In genomic region chr9:98848450-98849149, GRCh38 we compare ENCODE assay signal across 8 cellular contexts. TPM values are rescaled to one million over a fixed set of nuclear protein-coding genes. Genes with fewer than 3 reads are reported as not detected.
DNase-seq lines count a peak whose midpoint lies in the region; ATAC-seq and TF ChIP-seq lines count a peak whose summit lies in the region.

No MANE protein-coding gene starts in this region.

- peak; percentile 95 for TF ChIP-seq CTCF in GM06990 (IDR thresholded peaks at IDR 0.05; ENCODE audit: insufficient read depth, low read length, poor library complexity, severe bottlenecking)
- peak; percentile 94 for TF ChIP-seq CTCF in HFFc6 (IDR thresholded peaks at IDR 0.05)
- peak; percentile 76 to 94 for TF ChIP-seq CTCF in right atrium auricular region (IDR thresholded peaks at IDR 0.05)

- ATAC-seq in T-helper 17 cell: peak; percentile 92
- ATAC-seq in aorta (ENCODE audit: low FRiP score): peak; percentile 97

- DNase-seq in GM06990 (ENCODE audit: extremely low read depth, insufficient read length) (peak; percentile 23), HFFc6 (peak; percentile 79), NCI-H1105 treated with DMSO at 0.1 percent for 48 hours (lab: John Stamatoyannopoulos, UW) (peak; percentile 89), T-helper 17 cell (peak; percentile 37 to 59 (median 53)), amygdala (lab: John Stamatoyannopoulos, UW) (peak in 55 of 56 donors; percentile 35 to 93 (median 74)), right atrium auricular region (ENCODE audit: low spot score) (peak; percentile 93), aorta (peak; percentile 94 to 97)

- H3K4me1 Mint-ChIP-seq in HFFc6 (ENCODE audit: low read depth): peaks cover 33% of the 10 kb centered on the region
- peaks cover 7% of the 10 kb centered on the region for H3K4me1 Mint-ChIP-seq in T-helper 17 cell

- 5 to 6% methylated on average over 16 of the region's 16 CpGs for WGBS in aorta, 2 donors

- H3K9me3 ChIP-seq in T-helper 17 cell (ENCODE audit: control insufficient read depth, low read length, poor library complexity, severe bottlenecking) (no peaks in the 10 kb centered on the region), right atrium auricular region (no peaks in the 10 kb centered on the region), aorta (ENCODE audit: control insufficient read depth, low read length) (no peaks in the 10 kb centered on the region)

- H3K4me1 ChIP-seq in right atrium auricular region (peaks cover 0 to 4% of the 10 kb centered on the region in 2 donors), rectal smooth muscle tissue (ENCODE audit: control insufficient read depth, insufficient read depth, low read length) (peaks cover 9% of the 10 kb centered on the region), aorta (ENCODE audit: control insufficient read depth in 1 of 2, insufficient read depth in 2 of 2, low read length in 2 of 2) (no peaks in the 10 kb centered on the region)

- H3K27ac ChIP-seq in right atrium auricular region (peak overlapping the region; percentile 39 to 57), rectal smooth muscle tissue (ENCODE audit: low read depth, low read length) (peak overlapping the region; percentile 66), aorta (ENCODE audit: low read depth in 1 of 2, low read length in 2 of 2) (no peak overlapping the region)

- H3K36me3 ChIP-seq in GM06990 (ENCODE audit: control insufficient read depth, insufficient read depth, low read length) (no peaks in the 10 kb centered on the region), right atrium auricular region (no peaks in the 10 kb centered on the region), rectal smooth muscle tissue (ENCODE audit: control insufficient read depth, insufficient read depth, low read length) (peaks cover 3% of the 10 kb centered on the region), aorta (ENCODE audit: control insufficient read depth in 1 of 2, insufficient read depth in 2 of 2, low read length in 1 of 2) (no peaks in the 10 kb centered on the region)

- intact Hi-C loops in aorta (cut with DNase I): loop anchor here in 1 of 2 donors (2.0 kb wide), 1 partner anchor 150 kb away; no protein-coding TSS in a partner anchor

- no peaks in the 10 kb centered on the region for H3K9me3 Mint-ChIP-seq in HFFc6

- H3K27me3 ChIP-seq in GM06990 (replicated peaks; ENCODE audit: control insufficient read depth, insufficient read depth, low read length) (no peaks in the 10 kb centered on the region), right atrium auricular region (no peaks in the 10 kb centered on the region), rectal smooth muscle tissue (ENCODE audit: control insufficient read depth, insufficient read depth, low read length) (no peaks in the 10 kb centered on the region), aorta (ENCODE audit: control insufficient read depth in 1 of 2, insufficient read depth in 2 of 2, low read length in 1 of 2) (no peaks in the 10 kb centered on the region)

- H3K27me3 Mint-ChIP-seq in HFFc6 (ENCODE audit: insufficient read depth) (peaks cover 9% of the 10 kb centered on the region), T-helper 17 cell (no peaks in the 10 kb centered on the region)

- H3K9ac ChIP-seq in rectal smooth muscle tissue (ENCODE audit: low read length): no peak overlapping the region

- H3K36me3 Mint-ChIP-seq in HFFc6 (ENCODE audit: low read depth) (no peaks in the 10 kb centered on the region), T-helper 17 cell (ENCODE audit: low read depth) (peaks cover 2% of the 10 kb centered on the region)

- H3K4me3 Mint-ChIP-seq in HFFc6 (peak overlapping the region; percentile 88), T-helper 17 cell (no peak overlapping the region)

- no peak overlapping the region for H3K4me3 ChIP-seq in GM06990 (replicated peaks; ENCODE audit: low read depth, low read length)
- H3K4me3 ChIP-seq in right atrium auricular region: peak overlapping the region; percentile 20 to 43
- H3K4me3 ChIP-seq in rectal smooth muscle tissue (ENCODE audit: low read length): no peak overlapping the region
- peak overlapping the region; percentile 25 to 58 for H3K4me3 ChIP-seq in aorta (ENCODE audit: low read length in 2 of 2)

- H3K27ac Mint-ChIP-seq in HFFc6 (peak overlapping the region; percentile 30), T-helper 17 cell (peak overlapping the region; percentile 41)

RNA-seq across cellular contexts. Expression of gene GALNT12, which starts 41.1 kb away (rescaled TPM):
- under 1 TPM in 4 of 6 experiments, not detected in 2; 0.07 to 0.32 (median 0.15) TPM for total RNA-seq in HFFc6 (2021; fragmentation: NEBNext Ultra II Directional; extraction: Animal tissue kit (Norgen Biotek cat#: 25700))
- total RNA-seq in T-helper 17 cell (10 to 100 TPM; 10.2 to 11.3 TPM), right atrium auricular region (1 to 10 TPM in 1 of 2 donors, under 1 TPM in 1; 0.33 to 2.7 TPM), aorta (10 to 100 TPM in 1 of 2 donors, 1 to 10 TPM in 1; 3.3 to 12.6 TPM)
- 1 to 10 TPM; 2.9 to 4.9 TPM for polyA plus RNA-seq in aorta

RNA-seq across cellular contexts. Expression of gene ANKS6, which starts 52.2 kb away (rescaled TPM):
- total RNA-seq in HFFc6 (2021; fragmentation: NEBNext Ultra II Directional; extraction: Animal tissue kit (Norgen Biotek cat#: 25700)): 10 to 100 TPM; 12.7 to 16.6 (median 14.8) TPM
- total RNA-seq in T-helper 17 cell (10 to 100 TPM in 1 of 2 donors, 1 to 10 TPM in 1; 9.6 to 10.0 TPM), right atrium auricular region (1 to 10 TPM; 3.3 to 8.7 TPM), aorta (10 to 100 TPM; 19.5 to 21.9 TPM)
- polyA plus RNA-seq in aorta: 10 to 100 TPM in 1 of 2 donors, 1 to 10 TPM in 1; 8.4 to 23.8 TPM

Comparison
In these comparisons a context has a peak if more than half of its experiments do, and no peak if none do; other contexts are left out.
1. DNase-seq: peak in every context shown above with its lines; median percentile 96 in aorta; 93 in right atrium auricular region; 89 in NCI-H1105 treated with DMSO at 0.1 percent for 48 hours; 79 in HFFc6; 74 in amygdala; 53 in T-helper 17 cell; 23 in GM06990.
2. H3K4me3 ChIP-seq: peak in right atrium auricular region (2 of 2) and aorta (2 of 2); none in GM06990 (single experiment) and rectal smooth muscle tissue (single experiment).
3. H3K27ac ChIP-seq: peak in right atrium auricular region (2 of 2) and rectal smooth muscle tissue (single experiment); none in aorta (0 of 2).
4. Peak in every context shown above with its lines, with median percentiles within 50 percentile points of each other: CTCF ChIP-seq.